Comparison of ENCODE assay signal across 1 cellular context in genomic region chr10:104321226-104321625, GRCh38.
TF ChIP-seq lines count a peak whose summit lies in the region.

No MANE protein-coding gene starts in this region.

TF ChIP-seq in IMR-90, 13 proteins besides CTCF, POLR2A, EP300 and RAD21 (continued from another document):
- TF ChIP-seq USF2 (IDR thresholded peaks at IDR 0.05; ENCODE audit: low read depth, low read length) (no peak), ELK1 (IDR thresholded peaks at IDR 0.05; ENCODE audit: borderline replicate concordance, low read depth, low read length) (no peak), BHLHE40 (IDR thresholded peaks at IDR 0.05; ENCODE audit: low read depth, low read length) (no peak), SMC3 (IDR thresholded peaks at IDR 0.05; ENCODE audit: low read depth, low read length) (no peak), CEBPB (IDR thresholded peaks at IDR 0.05; ENCODE audit: low read depth, low read length) (no peak), MXI1 (IDR thresholded peaks at IDR 0.05; ENCODE audit: borderline replicate concordance, low read depth, low read length) (no peak), NFE2L2 (IDR thresholded peaks at IDR 0.05; ENCODE audit: low read depth, low read length) (no peak), FOS (IDR thresholded peaks at IDR 0.05; ENCODE audit: low read depth, low read length) (no peak), MAZ (IDR thresholded peaks at IDR 0.05; ENCODE audit: borderline replicate concordance, low read depth, low read length) (no peak), CHD1 (IDR thresholded peaks at IDR 0.05; ENCODE audit: low read depth, low read length) (no peak), MAFK (IDR thresholded peaks at IDR 0.05; ENCODE audit: low read depth, low read length) (no peak)
